ENCODE assay signal across 18 cellular contexts in genomic region chr2:232662486-232663260, GRCh38. TPM values are rescaled to one million over a fixed set of nuclear protein-coding genes. Genes with fewer than 3 reads are reported as not detected.
DNase-seq lines count a peak whose midpoint lies in the region; ATAC-seq and TF ChIP-seq lines count a peak whose summit lies in the region.
"Had no signal": no experiment of that assay in that cellular context is flagged by ENCODE, and none has a peak within 500 bp of the region (broad histone marks: within the 10 kb centered on the region; RNA-seq: fewer than 3 reads in every experiment).

No MANE protein-coding gene starts in this region.

- H3K4me1 Mint-ChIP-seq in activated CD4-positive, alpha-beta memory T cell treated with anti-CD3 and anti-CD28 coated beads for 36 hours (ENCODE audit: low read depth), result no peaks in the 10 kb centered on the region
- H3K4me1 Mint-ChIP-seq: GM23338 had no signal

- H3K27me3 ChIP-seq in PC-3 (ENCODE audit: low read length), result no peaks in the 10 kb centered on the region
- H3K27me3 ChIP-seq in smooth muscle cell (ENCODE audit: low read depth), result no peaks in the 10 kb centered on the region
- no peaks in the 10 kb centered on the region for H3K27me3 ChIP-seq in MM.1S (replicated peaks; ENCODE audit: insufficient read depth, low read length)
- no peaks in the 10 kb centered on the region for H3K27me3 ChIP-seq in brain microvascular endothelial cell (replicated peaks)

- no peak overlapping the region for H3K4me3 ChIP-seq in PC-3 (ENCODE audit: low read length)
- H3K4me3 ChIP-seq in smooth muscle cell, result no peak overlapping the region
- no peak overlapping the region for H3K4me3 ChIP-seq in MM.1S (ENCODE audit: low read length)
- H3K4me3 ChIP-seq in brain microvascular endothelial cell (ENCODE audit: low read depth, low read length), result no peak overlapping the region
- H3K4me3 ChIP-seq: GM12878, GM23338 had no signal

- H3K9me3 Mint-ChIP-seq in activated CD4-positive, alpha-beta memory T cell treated with anti-CD3 and anti-CD28 coated beads for 36 hours, result no peaks in the 10 kb centered on the region
- H3K9me3 Mint-ChIP-seq: CD4-positive, alpha-beta memory T cell; GM23338 had no signal

- POLR2A ChIA-PET in PC-3 (lab: Charles Lee; ENCODE audit: unreplicated experiment), result no interaction called here
- POLR2A ChIA-PET in RWPE1 (lab: Yijun Ruan, JAX; ENCODE audit: low non-redundant PET), result no interaction called here
- POLR2A ChIA-PET in activated CD4-positive, alpha-beta memory T cell treated with anti-CD3 and anti-CD28 coated beads for 36 hours (lab: Charles Lee), result no interaction called here

- TF ChIP-seq CTCF in PC-3 (conservative IDR thresholded peaks at IDR 0.05; ENCODE audit: low read depth, low read length), result no peak
- no peak for TF ChIP-seq CTCF in RWPE1 (conservative IDR thresholded peaks at IDR 0.05; ENCODE audit: low read depth)
- no peak for TF ChIP-seq CTCF in smooth muscle cell (IDR thresholded peaks at IDR 0.05; ENCODE audit: borderline replicate concordance, insufficient read depth, poor library complexity, severe bottlenecking)
- no peak for TF ChIP-seq CTCF in MM.1S (IDR thresholded peaks at IDR 0.05; ENCODE audit: low read length)
- TF ChIP-seq CTCF in brain microvascular endothelial cell (IDR thresholded peaks at IDR 0.05; ENCODE audit: low read depth, low read length, missing control alignments), result no peak

- H3K4me1 ChIP-seq in PC-3 (ENCODE audit: insufficient read depth, low read length) (peaks cover 2% of the 10 kb centered on the region; the same call in 1 of the 2 replicates), smooth muscle cell (ENCODE audit: low read depth) (no peaks in the 10 kb centered on the region), MM.1S (ENCODE audit: low read length) (no peaks in the 10 kb centered on the region)

- 80% methylated on average over 16 of the region's 16 CpGs for WGBS in smooth muscle cell (ENCODE audit: low lambda C conversion rate)

- no peak for ATAC-seq in PC-3
- ATAC-seq in GM18907 (IDR thresholded peaks at IDR 0.05; ENCODE audit: unreplicated experiment), result no peak
- ATAC-seq: GM12878, GM23338, HCT116 had no signal

- CTCF ChIA-PET in PC-3 (lab: Charles Lee), result no interaction called here
- CTCF ChIA-PET in RWPE1 (lab: Yijun Ruan, JAX), result no interaction called here
- CTCF ChIA-PET in activated CD4-positive, alpha-beta memory T cell treated with anti-CD3 and anti-CD28 coated beads for 36 hours (lab: Charles Lee), result interaction anchor here (0.5 to 1.3 kb wide), 3 partner anchors 51 to 563 kb away, joined by 3 to 4 read pairs (median 3); no protein-coding TSS in a partner anchor

- H3K9me2 ChIP-seq in PC-3 (replicated peaks; ENCODE audit: low read length) (no peaks in the 10 kb centered on the region), MM.1S (replicated peaks; ENCODE audit: insufficient read depth, low read length) (no peaks in the 10 kb centered on the region)

- in situ Hi-C loops in brain microvascular endothelial cell (cut with HindIII; ENCODE audit: low pct_ligation_motif_present, low sequenced_read_pairs), result no loop called here

- H3K9ac ChIP-seq in PC-3 (ENCODE audit: low read length), result no peak overlapping the region
- H3K9ac ChIP-seq in smooth muscle cell (ENCODE audit: low read depth), result no peak overlapping the region
- no peak overlapping the region for H3K9ac ChIP-seq in MM.1S (ENCODE audit: low read length)

- DNase-seq in PC-3 (peak; percentile 51), RWPE1 (ENCODE audit: low spot score) (peak; percentile 14), kidney tubule cell (ENCODE audit: low spot score) (peak; percentile 61), smooth muscle cell (lab: John Stamatoyannopoulos, UW; ENCODE audit: unreplicated experiment) (no peak), MM.1S (no peak), brain microvascular endothelial cell (no peak)
- DNase-seq in activated CD4-positive, alpha-beta memory T cell treated with anti-CD3 and anti-CD28 coated beads for 36 hours, result no peak
- DNase-seq: C1 segment of cervical spinal cord; Calu3; CD4-positive, alpha-beta memory T cell; COR-L47; DMS53; DND-41; H9 had no signal

- no peaks in the 10 kb centered on the region for H4K20me1 ChIP-seq in PC-3 (ENCODE audit: low read length)
- no peaks in the 10 kb centered on the region for H4K20me1 ChIP-seq in smooth muscle cell (ENCODE audit: low read depth)
- no peaks in the 10 kb centered on the region for H4K20me1 ChIP-seq in MM.1S (ENCODE audit: insufficient read depth, low read length)

- no peaks in the 10 kb centered on the region for H3K79me2 ChIP-seq in PC-3 (ENCODE audit: low read length)
- H3K79me2 ChIP-seq in smooth muscle cell (ENCODE audit: low read depth), result no peaks in the 10 kb centered on the region
- H3K79me2 ChIP-seq in MM.1S (ENCODE audit: low read length), result no peaks in the 10 kb centered on the region

- no peaks in the 10 kb centered on the region for H3K27me3 Mint-ChIP-seq in activated CD4-positive, alpha-beta memory T cell treated with anti-CD3 and anti-CD28 coated beads for 36 hours

- no peak overlapping the region for H3K4me2 ChIP-seq in PC-3 (ENCODE audit: low read length)
- no peak overlapping the region for H3K4me2 ChIP-seq in smooth muscle cell
- no peak overlapping the region for H3K4me2 ChIP-seq in MM.1S (ENCODE audit: low read depth, low read length)
- H3K4me2 ChIP-seq: GM23338 had no signal

- H2AFZ ChIP-seq in PC-3 (ENCODE audit: low read length) (no peak overlapping the region), smooth muscle cell (ENCODE audit: low read depth) (no peak overlapping the region), MM.1S (ENCODE audit: low read length) (no peak overlapping the region)
- H2AFZ ChIP-seq: GM23338 had no signal

- H3K27ac Mint-ChIP-seq in activated CD4-positive, alpha-beta memory T cell treated with anti-CD3 and anti-CD28 coated beads for 36 hours, result no peak overlapping the region
- H3K27ac Mint-ChIP-seq: CD4-positive, alpha-beta memory T cell had no signal

- H3K36me3 Mint-ChIP-seq in activated CD4-positive, alpha-beta memory T cell treated with anti-CD3 and anti-CD28 coated beads for 36 hours, result no peaks in the 10 kb centered on the region

- no TSS peak for BruUV-seq in PC-3 (replicated peaks; lab: Mats Ljungman, UMichigan)

- intact Hi-C loops in PC-3 (cut with micrococcal nuclease), result no loop called here
- intact Hi-C loops in activated CD4-positive, alpha-beta memory T cell treated with anti-CD3 and anti-CD28 coated beads for 36 hours (cut with micrococcal nuclease), result no loop called here

- H3F3A ChIP-seq in PC-3 (ENCODE audit: low read length, unreplicated experiment), result no peaks in the 10 kb centered on the region
- H3F3A ChIP-seq in smooth muscle cell (ENCODE audit: low read depth), result no peaks in the 10 kb centered on the region
- H3F3A ChIP-seq in MM.1S (ENCODE audit: insufficient read depth, low read length), result no peaks in the 10 kb centered on the region

- no peak overlapping the region for H3K27ac ChIP-seq in PC-3 (ENCODE audit: low read length)
- H3K27ac ChIP-seq in RWPE1, result no peak overlapping the region
- H3K27ac ChIP-seq in smooth muscle cell (ENCODE audit: low read depth), result peak overlapping the region; percentile 31
- no peak overlapping the region for H3K27ac ChIP-seq in MM.1S (ENCODE audit: low read length)
- no peak overlapping the region for H3K27ac ChIP-seq in brain microvascular endothelial cell

- H3K4me3 Mint-ChIP-seq in activated CD4-positive, alpha-beta memory T cell treated with anti-CD3 and anti-CD28 coated beads for 36 hours, result no peak overlapping the region
- H3K4me3 Mint-ChIP-seq: CD4-positive, alpha-beta memory T cell; GM23338; H9 had no signal

- H3K36me3 ChIP-seq in PC-3 (ENCODE audit: low read depth, low read length) (no peaks in the 10 kb centered on the region), smooth muscle cell (ENCODE audit: low read depth) (no peaks in the 10 kb centered on the region), MM.1S (replicated peaks; ENCODE audit: insufficient read depth, low read length) (no peaks in the 10 kb centered on the region), brain microvascular endothelial cell (replicated peaks) (no peaks in the 10 kb centered on the region)

- H3K9me3 ChIP-seq in PC-3 (ENCODE audit: low read length) (no peaks in the 10 kb centered on the region), smooth muscle cell (replicated peaks; ENCODE audit: low read depth) (no peaks in the 10 kb centered on the region), MM.1S (replicated peaks; ENCODE audit: insufficient read depth, low read length) (no peaks in the 10 kb centered on the region)

RNA-seq across cellular contexts. Expression of gene EFHD1, which starts 29.3 kb away (rescaled TPM):
- total RNA-seq in PC-3 (2014; rRNA removed) (0.07 TPM in 1 of 2 replicates, not detected in the other), smooth muscle cell (6.4 and 7.7 TPM in 2 replicates)
- 19.2 and 25.1 TPM in 2 replicates for polyA plus RNA-seq in smooth muscle cell
- 1 to 10 TPM in 1 of 2 experiments, under 1 TPM in 1; 0.61 to 1.2 TPM for total RNA-seq in activated CD4-positive, alpha-beta memory T cell treated with anti-CD3 and anti-CD28 coated beads for 36 hours
- total RNA-seq: GM12878 had no signal

RNA-seq across cellular contexts. Expression of gene GIGYF2, which starts 34.5 kb away (rescaled TPM):
- total RNA-seq in PC-3 (2014; rRNA removed) (41.3 and 56.2 TPM in 2 replicates), smooth muscle cell (57.6 and 62.2 TPM in 2 replicates)
- 16.2 and 25.6 TPM in 2 replicates for polyA plus RNA-seq in smooth muscle cell
- 10 to 100 TPM; 50.0 to 51.4 TPM for total RNA-seq in activated CD4-positive, alpha-beta memory T cell treated with anti-CD3 and anti-CD28 coated beads for 36 hours

Comparison
In these comparisons a context has a peak if more than half of its experiments do, and no peak if none do; other contexts are left out.
1. DNase-seq: peak in PC-3 (single experiment), RWPE1 (single experiment) and kidney tubule cell (single experiment); none in smooth muscle cell (single experiment), MM.1S (single experiment), brain microvascular endothelial cell (single experiment) and activated CD4-positive, alpha-beta memory T cell treated with anti-CD3 and anti-CD28 coated beads for 36 hours (single experiment).